16 cellular contexts compared by ENCODE assay signal in the genomic region with DNA sequence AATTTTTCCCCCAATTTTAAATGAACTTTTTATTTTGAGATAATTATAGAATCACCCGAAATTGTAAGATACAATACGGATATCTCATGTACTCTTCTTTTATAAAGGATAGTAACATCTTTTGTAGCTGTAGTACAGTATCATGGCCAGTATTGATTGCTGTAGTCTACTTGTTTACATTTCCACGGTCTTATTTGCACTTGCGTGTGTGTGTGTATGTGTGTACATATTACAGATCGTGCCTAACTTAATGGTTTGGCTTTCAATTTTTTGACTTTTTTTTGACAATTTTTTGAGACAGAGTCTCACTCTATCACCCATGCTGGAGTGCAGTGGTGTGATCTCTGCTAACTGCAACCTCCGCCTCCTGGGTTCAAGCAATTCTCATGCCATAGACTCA. TPM values are rescaled to one million over a fixed set of nuclear protein-coding genes. Genes with fewer than 3 reads are reported as not detected.
DNase-seq lines count a peak whose midpoint lies in the region; ATAC-seq and TF ChIP-seq lines count a peak whose summit lies in the region.
"Had no signal": no experiment of that assay in that cellular context is flagged by ENCODE, and none has a peak within 500 bp of the region (broad histone marks: within the 10 kb centered on the region; RNA-seq: fewer than 3 reads in every experiment).

No MANE protein-coding gene starts in this region.

- H3K9ac ChIP-seq in BLaER1, result no peak overlapping the region
- no peak overlapping the region for H3K9ac ChIP-seq in liver (ENCODE audit: low read depth in 1 of 2, low read length in 2 of 2)
- H3K9ac ChIP-seq: GM23248 had no signal

- POLR2A ChIA-PET in CD4-positive, alpha-beta T cell (lab: Charles Lee), result no interaction called here

- no peak for ATAC-seq in CD4-positive, alpha-beta T cell (ENCODE audit: poor library complexity)
- ATAC-seq in left colon, result no peak
- ATAC-seq in GM19467 (IDR thresholded peaks at IDR 0.05; ENCODE audit: unreplicated experiment), result no peak

- peak overlapping the region; percentile 91 for H3K4me2 ChIP-seq in BLaER1

- H3K4me3 ChIP-seq in BLaER1 (no peak overlapping the region; the same call in 1 of the 2 replicates), liver (ENCODE audit: low read depth in 1 of 3, low read length in 3 of 3) (no peak overlapping the region)
- H3K4me3 ChIP-seq: GM23248 had no signal

- peaks cover 27% of the 10 kb centered on the region for H3K36me3 Mint-ChIP-seq in CD4-positive, alpha-beta T cell (ENCODE audit: low read depth)

- H3K4me3 Mint-ChIP-seq in CD4-positive, alpha-beta T cell, result peak overlapping the region; percentile 42

- H3K4me1 Mint-ChIP-seq in CD4-positive, alpha-beta T cell (ENCODE audit: low read depth), result peaks cover 91% of the 10 kb centered on the region

- H3K27me3 ChIP-seq in BLaER1, result no peaks in the 10 kb centered on the region
- no peaks in the 10 kb centered on the region for H3K27me3 ChIP-seq in CD4-positive, alpha-beta T cell (ENCODE audit: control insufficient read depth, insufficient read depth, low read length)
- no peaks in the 10 kb centered on the region for H3K27me3 ChIP-seq in liver (ENCODE audit: control insufficient read depth in 4 of 4, insufficient read depth in 4 of 4, low read length in 3 of 4)

- WGBS in liver, result 47% methylated on average over 6 of the region's 6 CpGs

- H4K20me1 ChIP-seq in BLaER1, result peaks cover 99% of the 10 kb centered on the region

- H3K27ac ChIP-seq in BLaER1 (no peak overlapping the region), liver (ENCODE audit: low read depth in 1 of 2, low read length in 2 of 2) (peak overlapping the region; percentile 32 to 35)
- H3K27ac ChIP-seq in CD4-positive, alpha-beta T cell (ENCODE audit: low read depth, low read length), result no peak overlapping the region
- H3K27ac ChIP-seq: GM23248, HL-60 had no signal

- no peak overlapping the region for H3K27ac Mint-ChIP-seq in CD4-positive, alpha-beta T cell

- H3K4me1 ChIP-seq in BLaER1, result peaks cover 41% of the 10 kb centered on the region
- peaks cover 7 to 19% (median 14%) of the 10 kb centered on the region in 4 donors for H3K4me1 ChIP-seq in liver (ENCODE audit: control insufficient read depth in 4 of 4, insufficient read depth in 4 of 4, low read length in 3 of 4)

- H3K27me3 Mint-ChIP-seq in CD4-positive, alpha-beta T cell, result no peaks in the 10 kb centered on the region
- H3K27me3 Mint-ChIP-seq: CD4-positive, CD25-positive, alpha-beta regulatory T cell had no signal

- no peak for TF ChIP-seq CTCF in CD4-positive, alpha-beta T cell (IDR thresholded peaks at IDR 0.05)
- TF ChIP-seq CTCF in liver (IDR thresholded peaks at IDR 0.05; ENCODE audit: low read depth, low read length, missing input control), result no peak

- peak in 1 of 2 donors; percentile 35 for TF ChIP-seq RAD21 in liver (IDR thresholded peaks at IDR 0.05)

- H3K36me3 ChIP-seq in BLaER1 (peaks cover 52% of the 10 kb centered on the region), liver (ENCODE audit: control insufficient read depth in 4 of 4, insufficient read depth in 3 of 4, low read depth in 1 of 4, low read length in 3 of 4) (no peaks in the 10 kb centered on the region)

- CTCF ChIA-PET in CD4-positive, alpha-beta T cell (lab: Charles Lee), result no interaction called here

- intact Hi-C loops in CD4-positive, alpha-beta T cell (cut with DNase I, micrococcal nuclease), result loop anchor here in 1 of 2 experiments (10.0 kb wide), 1 partner anchor 140 kb away; no protein-coding TSS in a partner anchor
- intact Hi-C loops in left colon (cut with DNase I, micrococcal nuclease), result no loop called here

- no peaks in the 10 kb centered on the region for H3K9me3 Mint-ChIP-seq in CD4-positive, alpha-beta T cell

- no peak for DNase-seq in CD4-positive, alpha-beta T cell
- DNase-seq in HuH-7.5 (ENCODE audit: low spot score) (peak; percentile 25), NK-92 (lab: John Stamatoyannopoulos, UW; ENCODE audit: unreplicated experiment) (no peak), left colon (no peak)
- DNase-seq in activated T-cell treated with anti-CD3 and anti-CD28 coated beads, Interleukin-2, amount 50 U/mL, for 1 hour, result no peak
- DNase-seq: CD4-positive, CD25-positive, alpha-beta regulatory T cell; DMS153; GF-D8; GM23248; IMR-90; KBM-7 had no signal

- H3K9me3 ChIP-seq in BLaER1 (peaks cover 46% of the 10 kb centered on the region), liver (ENCODE audit: control insufficient read depth in 4 of 4, low read length in 3 of 4) (no peaks in the 10 kb centered on the region)
- H3K9me3 ChIP-seq in CD4-positive, alpha-beta T cell (ENCODE audit: control insufficient read depth, low read length), result no peaks in the 10 kb centered on the region

TF ChIP-seq in liver, 16 proteins besides CTCF, POLR2A, EP300 and RAD21:
- TF ChIP-seq RXRA (IDR thresholded peaks at IDR 0.05) (peak; percentile 19 to 43), TAF1 (conservative IDR thresholded peaks at IDR 0.05) (no peak), FOXA2 (IDR thresholded peaks at IDR 0.05) (peak; percentile 100), FOXA1 (IDR thresholded peaks at IDR 0.05) (peak; percentile 99), NR2F2 (IDR thresholded peaks at IDR 0.05) (no peak), YY1 (IDR thresholded peaks at IDR 0.05) (no peak), SP1 (IDR thresholded peaks at IDR 0.05) (peak; percentile 45), HNF4G (IDR thresholded peaks at IDR 0.05) (no peak), HNF4A (conservative IDR thresholded peaks at IDR 0.05) (peak; percentile 32 to 39)
- TF ChIP-seq, protein P1, sequence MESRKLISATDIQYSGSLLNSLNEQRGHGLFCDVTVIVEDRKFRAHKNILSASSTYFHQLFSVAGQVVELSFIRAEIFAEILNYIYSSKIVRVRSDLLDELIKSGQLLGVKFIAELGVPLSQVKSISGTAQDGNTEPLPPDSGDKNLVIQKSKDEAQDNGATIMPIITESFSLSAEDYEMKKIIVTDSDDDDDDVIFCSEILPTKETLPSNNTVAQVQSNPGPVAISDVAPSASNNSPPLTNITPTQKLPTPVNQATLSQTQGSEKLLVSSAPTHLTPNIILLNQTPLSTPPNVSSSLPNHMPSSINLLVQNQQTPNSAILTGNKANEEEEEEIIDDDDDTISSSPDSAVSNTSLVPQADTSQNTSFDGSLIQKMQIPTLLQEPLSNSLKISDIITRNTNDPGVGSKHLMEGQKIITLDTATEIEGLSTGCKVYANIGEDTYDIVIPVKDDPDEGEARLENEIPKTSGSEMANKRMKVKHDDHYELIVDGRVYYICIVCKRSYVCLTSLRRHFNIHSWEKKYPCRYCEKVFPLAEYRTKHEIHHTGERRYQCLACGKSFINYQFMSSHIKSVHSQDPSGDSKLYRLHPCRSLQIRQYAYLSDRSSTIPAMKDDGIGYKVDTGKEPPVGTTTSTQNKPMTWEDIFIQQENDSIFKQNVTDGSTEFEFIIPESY (IDR thresholded peaks at IDR 0.05), result peak; percentile 40
- TF ChIP-seq, protein P2, sequence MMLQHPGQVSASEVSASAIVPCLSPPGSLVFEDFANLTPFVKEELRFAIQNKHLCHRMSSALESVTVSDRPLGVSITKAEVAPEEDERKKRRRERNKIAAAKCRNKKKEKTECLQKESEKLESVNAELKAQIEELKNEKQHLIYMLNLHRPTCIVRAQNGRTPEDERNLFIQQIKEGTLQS (IDR thresholded peaks at IDR 0.05), result no peak

RNA-seq across cellular contexts. Expression of a gene that starts 6.7 kb away (rescaled TPM):
- 10 to 100 TPM; 56.9 to 59.5 TPM for total RNA-seq in CD4-positive, alpha-beta T cell
- total RNA-seq in liver (10 to 100 TPM; 13.1 to 22.8 TPM), left colon (10 to 100 TPM; 30.7 to 37.0 TPM)
- polyA plus RNA-seq in liver, result 10 to 100 TPM in 1 of 2 donors, 1 to 10 TPM in 1; 2.9 to 10.2 TPM

RNA-seq across cellular contexts. Expression of a gene that starts 44.7 kb away (rescaled TPM):
- total RNA-seq in CD4-positive, alpha-beta T cell, result under 1 TPM; 0.39 to 0.55 TPM
- total RNA-seq in liver (under 1 TPM; 0.67 to 0.84 TPM), left colon (under 1 TPM; 0.15 to 0.47 TPM)
- under 1 TPM; 0.14 to 0.16 TPM for polyA plus RNA-seq in liver
- total RNA-seq: GM23248, IMR-90 had no signal
- polyA plus RNA-seq: BJ; CD4-positive, CD25-positive, alpha-beta regulatory T cell; GM23248; IMR-90 had no signal

Comparison
In these comparisons a context has a peak if more than half of its experiments do, and no peak if none do; other contexts are left out.
1. H3K27ac ChIP-seq: peak in liver (2 of 2); none in BLaER1 (single experiment) and CD4-positive, alpha-beta T cell (single experiment).